7 cellular contexts compared by ENCODE assay signal in the genomic region with DNA sequence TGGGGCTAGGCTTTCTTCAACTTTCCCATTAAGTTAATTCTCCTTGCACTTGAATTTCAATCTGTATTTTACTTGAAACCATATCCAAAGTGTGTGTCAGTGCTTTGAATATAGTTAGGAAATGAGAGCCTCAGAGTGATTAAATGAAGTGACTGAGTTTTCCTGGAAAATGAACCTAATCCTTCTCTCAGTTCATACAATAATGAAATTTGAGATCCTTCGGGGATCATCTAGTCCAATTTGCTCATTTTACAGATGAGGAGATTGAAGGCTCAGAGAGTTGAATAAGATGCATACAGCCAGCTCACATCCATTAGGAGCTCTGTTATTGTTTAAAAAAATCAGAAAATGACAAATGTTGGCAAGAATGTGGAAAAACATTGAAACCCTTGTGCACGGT. TPM values are rescaled to one million over a fixed set of nuclear protein-coding genes. Genes with fewer than 3 reads are reported as not detected.
"Had no signal": no experiment of that assay in that cellular context is flagged by ENCODE, and none has a peak within 500 bp of the region (broad histone marks: within the 10 kb centered on the region; RNA-seq: fewer than 3 reads in every experiment).

No MANE protein-coding gene starts in this region.

- H3K4me3 ChIP-seq: GM23338 had no signal

- ATAC-seq: GM23338, HepG2 had no signal

- FAIRE-seq: H1, HepG2 had no signal

- H3K27ac ChIP-seq: HL-60 had no signal

- H3K4me2 ChIP-seq: GM23338 had no signal

- DNase-seq: H9, KBM-7 had no signal

RNA-seq across cellular contexts. Expression of gene TBC1D30, which starts 18.3 kb away (rescaled TPM):
- polyA plus RNA-seq: IgD-negative memory B cell had no signal
